In the genomic region with DNA sequence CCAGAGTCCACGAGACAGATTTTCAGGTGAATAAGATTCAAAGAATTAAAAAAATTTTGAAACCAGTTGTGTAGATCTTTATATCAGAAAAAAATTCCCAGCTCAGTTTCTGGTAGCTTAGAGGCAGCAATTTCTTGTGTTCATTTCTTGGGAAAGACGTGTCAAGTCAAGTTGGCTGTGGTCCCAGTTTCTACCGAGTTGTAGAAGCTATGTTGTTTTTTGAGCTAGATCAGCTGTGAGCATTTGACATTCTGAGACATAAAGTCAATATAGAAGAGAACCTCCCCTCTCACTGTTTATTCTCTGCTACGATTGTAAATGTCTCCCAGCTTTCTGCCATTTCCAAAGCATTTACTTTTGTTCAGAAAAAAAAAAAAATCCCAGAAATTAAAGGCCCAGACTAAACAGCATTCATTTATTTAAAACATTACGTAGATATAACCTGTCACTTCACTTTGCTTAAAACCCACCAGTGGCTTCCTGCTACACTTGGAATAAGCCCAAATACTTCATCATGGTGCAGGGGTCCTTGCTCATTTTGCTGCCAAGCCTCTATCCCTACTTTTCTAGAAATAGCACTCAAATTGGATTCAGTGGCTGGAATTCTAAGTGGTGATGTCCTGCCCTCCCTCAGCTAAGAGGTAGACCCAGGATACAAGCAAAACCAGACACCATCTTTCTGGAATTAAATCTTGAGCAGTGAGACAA, we compare ENCODE assay signal across 11 cellular contexts. TPM values are rescaled to one million over a fixed set of nuclear protein-coding genes. Genes with fewer than 3 reads are reported as not detected.
DNase-seq lines count a peak whose midpoint lies in the region; ATAC-seq, FAIRE-seq and TF ChIP-seq lines count a peak whose summit lies in the region.
"Had no signal": no experiment of that assay in that cellular context is flagged by ENCODE, and none has a peak within 500 bp of the region (broad histone marks: within the 10 kb centered on the region; RNA-seq: fewer than 3 reads in every experiment).

No MANE protein-coding gene starts in this region.

- no peaks in the 10 kb centered on the region for H3K9me3 ChIP-seq in astrocyte (ENCODE audit: insufficient read depth, low read depth, low read length)
- H3K9me3 ChIP-seq in transverse colon: no peaks in the 10 kb centered on the region
- H3K9me3 ChIP-seq: BE2C had no signal

- no peak for TF ChIP-seq EP300 in transverse colon (IDR thresholded peaks at IDR 0.05; ENCODE audit: low read depth)

- DNase-seq in NCI-H2081 (lab: John Stamatoyannopoulos, UW) (peak; percentile 7 to 22), NCI-H2081 treated with DMSO at 0.1 percent for 48 hours (lab: John Stamatoyannopoulos, UW) (no peak), astrocyte (ENCODE audit: low read depth) (peak; percentile 95), kidney epithelial cell (ENCODE audit: low read depth) (peak; percentile 83), transverse colon (peak; percentile 44), NK-92 (lab: John Stamatoyannopoulos, UW; ENCODE audit: unreplicated experiment) (no peak)
- no peak for DNase-seq in natural killer cell treated with Interleukin-12 subunit alpha and Interleukin-12 subunit beta and Interleukin-15 and Interleukin-18, amount 100 ng/mL, for 72 hours (ENCODE audit: low spot score)
- DNase-seq: activated CD8-positive, alpha-beta memory T cell treated with anti-CD3 and anti-CD28 coated beads, Interleukin-2, amount 10 ng/mL, durations not matched to agents 7 days and 5 days; BE2C; NCI-H82 had no signal

- H3K4me3 ChIP-seq in astrocyte (ENCODE audit: insufficient read depth, low read depth, low read length) (no peak overlapping the region), kidney epithelial cell (ENCODE audit: low read depth, low read length) (no peak overlapping the region), transverse colon (no peak overlapping the region)

- peak overlapping the region; percentile 24 for H3K27ac ChIP-seq in astrocyte (ENCODE audit: low read depth, low read length)
- H3K27ac ChIP-seq in transverse colon: peak overlapping the region; percentile 15 to 55 (median 50)

- no peaks in the 10 kb centered on the region for H3K79me2 ChIP-seq in astrocyte (ENCODE audit: insufficient read depth, low read length)

- H3K36me3 ChIP-seq in astrocyte (ENCODE audit: insufficient read depth, low read length) (no peaks in the 10 kb centered on the region), kidney epithelial cell (ENCODE audit: control insufficient read depth, insufficient read depth, low read length) (no peaks in the 10 kb centered on the region), transverse colon (no peaks in the 10 kb centered on the region)
- H3K36me3 ChIP-seq: BE2C had no signal

- TF ChIP-seq CTCF in astrocyte (IDR thresholded peaks at IDR 0.05; ENCODE audit: insufficient read depth, low read depth, low read length) (no peak), kidney epithelial cell (IDR thresholded peaks at IDR 0.05; ENCODE audit: insufficient read depth, low read length, poor library complexity, severe bottlenecking) (no peak), transverse colon (IDR thresholded peaks at IDR 0.05) (no peak)

- no peaks in the 10 kb centered on the region for H3K27me3 Mint-ChIP-seq in astrocyte (ENCODE audit: low read depth, unreplicated experiment)
- peaks cover 6 to 8% of the 10 kb centered on the region in 2 donors for H3K27me3 Mint-ChIP-seq in natural killer cell treated with Interleukin-12 subunit alpha and Interleukin-12 subunit beta and Interleukin-15 and Interleukin-18, amount 100 ng/mL, for 72 hours

- intact Hi-C loops in transverse colon (cut with DNase I; ENCODE audit: low total_unique reads): no loop called here

- H3K27me3 ChIP-seq in astrocyte (ENCODE audit: insufficient read depth, low read length) (no peaks in the 10 kb centered on the region), kidney epithelial cell (ENCODE audit: control insufficient read depth, insufficient read depth, low read length) (no peaks in the 10 kb centered on the region), transverse colon (no peaks in the 10 kb centered on the region)
- H3K27me3 ChIP-seq: BE2C had no signal

- FAIRE-seq in astrocyte (lab: Jason Lieb, UNC): peak; percentile 92

- in situ Hi-C loops in transverse colon (cut with MboI; ENCODE audit: low pct_ligation_motif_present in 1 of 4, low pct_unique_long_range_greater_than_20kb in 1 of 4, low sequenced_read_pairs in 3 of 4): loop anchor here in 3 of 4 donors (25.0 kb wide), 3 partner anchors 247 to 822 kb away; a partner anchor contains a TSS

- ATAC-seq in HG03039 (IDR thresholded peaks at IDR 0.05; ENCODE audit: unreplicated experiment): no peak
- no peak for ATAC-seq in natural killer cell treated with Interleukin-12 subunit alpha and Interleukin-12 subunit beta and Interleukin-15 and Interleukin-18, amount 100 ng/mL, for 72 hours
- ATAC-seq: activated CD8-positive, alpha-beta memory T cell treated with anti-CD3 and anti-CD28 coated beads, Interleukin-2, amount 10 ng/mL, durations not matched to agents 7 days and 5 days had no signal

- no peak overlapping the region for H3K9ac ChIP-seq in astrocyte (ENCODE audit: low read length)

- peaks cover 14% of the 10 kb centered on the region for H3K4me1 Mint-ChIP-seq in astrocyte (ENCODE audit: low read depth, unreplicated experiment)
- no peaks in the 10 kb centered on the region for H3K4me1 Mint-ChIP-seq in natural killer cell treated with Interleukin-12 subunit alpha and Interleukin-12 subunit beta and Interleukin-15 and Interleukin-18, amount 100 ng/mL, for 72 hours (ENCODE audit: low read depth in 2 of 2)
- H3K4me1 Mint-ChIP-seq: activated CD8-positive, alpha-beta memory T cell treated with anti-CD3 and anti-CD28 coated beads, Interleukin-2, amount 10 ng/mL, durations not matched to agents 7 days and 5 days had no signal

- TF ChIP-seq POLR2A in transverse colon (IDR thresholded peaks at IDR 0.05): no peak

- no peaks in the 10 kb centered on the region for H3K9me3 Mint-ChIP-seq in astrocyte (ENCODE audit: unreplicated experiment)
- H3K9me3 Mint-ChIP-seq in natural killer cell treated with Interleukin-12 subunit alpha and Interleukin-12 subunit beta and Interleukin-15 and Interleukin-18, amount 100 ng/mL, for 72 hours: no peaks in the 10 kb centered on the region

- 27 to 31% methylated on average over 5 of the region's 5 CpGs for WGBS in transverse colon (ENCODE audit: low coverage in 1 of 2), 2 donors

- peak overlapping the region; percentile 71 for H3K4me2 ChIP-seq in astrocyte (ENCODE audit: low read length)

- H3K4me1 ChIP-seq in astrocyte (ENCODE audit: insufficient read depth, low read length) (peaks cover 26% of the 10 kb centered on the region), transverse colon (peaks cover 2 to 29% (median 9%) of the 10 kb centered on the region in 4 donors)

- no peaks in the 10 kb centered on the region for H4K20me1 ChIP-seq in astrocyte (ENCODE audit: insufficient read depth, low read length)

- H3K36me3 Mint-ChIP-seq in astrocyte (ENCODE audit: low read depth, unreplicated experiment): no peaks in the 10 kb centered on the region
- H3K36me3 Mint-ChIP-seq in natural killer cell treated with Interleukin-12 subunit alpha and Interleukin-12 subunit beta and Interleukin-15 and Interleukin-18, amount 100 ng/mL, for 72 hours: no peaks in the 10 kb centered on the region
- H3K36me3 Mint-ChIP-seq: activated CD8-positive, alpha-beta memory T cell treated with anti-CD3 and anti-CD28 coated beads, Interleukin-2, amount 10 ng/mL, durations not matched to agents 7 days and 5 days had no signal

- H3K4me3 Mint-ChIP-seq in astrocyte (ENCODE audit: unreplicated experiment): no peak overlapping the region
- no peak overlapping the region for H3K4me3 Mint-ChIP-seq in natural killer cell treated with Interleukin-12 subunit alpha and Interleukin-12 subunit beta and Interleukin-15 and Interleukin-18, amount 100 ng/mL, for 72 hours
- H3K4me3 Mint-ChIP-seq: activated CD8-positive, alpha-beta memory T cell treated with anti-CD3 and anti-CD28 coated beads, Interleukin-2, amount 10 ng/mL, durations not matched to agents 7 days and 5 days had no signal

- H2AFZ ChIP-seq in astrocyte (ENCODE audit: low read depth, low read length): no peak overlapping the region

- peak overlapping the region; percentile 47 for H3K27ac Mint-ChIP-seq in astrocyte (ENCODE audit: unreplicated experiment)
- no peak overlapping the region for H3K27ac Mint-ChIP-seq in natural killer cell treated with Interleukin-12 subunit alpha and Interleukin-12 subunit beta and Interleukin-15 and Interleukin-18, amount 100 ng/mL, for 72 hours
- H3K27ac Mint-ChIP-seq: activated CD8-positive, alpha-beta memory T cell treated with anti-CD3 and anti-CD28 coated beads, Interleukin-2, amount 10 ng/mL, durations not matched to agents 7 days and 5 days had no signal

RNA-seq across cellular contexts. Expression of a gene that starts 20.6 kb away (rescaled TPM):
- 97.6 and 104 TPM in 2 replicates for total RNA-seq in astrocyte
- 41.1 and 48.2 TPM in 2 replicates for total RNA-seq in kidney epithelial cell
- total RNA-seq in transverse colon: 10 to 100 TPM; 10.8 to 51.8 (median 26.0) TPM
- total RNA-seq in natural killer cell treated with Interleukin-12 subunit alpha and Interleukin-12 subunit beta and Interleukin-15 and Interleukin-18, amount 100 ng/mL, for 72 hours: 1 to 10 TPM in 1 of 2 donors, under 1 TPM in 1; 0.62 to 2.3 TPM

Comparison
In these comparisons a context has a peak if more than half of its experiments do, and no peak if none do; other contexts are left out.
1. DNase-seq: peak in NCI-H2081 (2 of 2), astrocyte (single experiment), kidney epithelial cell (single experiment) and transverse colon (single experiment); none in NCI-H2081 treated with DMSO at 0.1 percent for 48 hours (single experiment), NK-92 (single experiment) and natural killer cell treated with Interleukin-12 subunit alpha and Interleukin-12 subunit beta and Interleukin-15 and Interleukin-18, amount 100 ng/mL, for 72 hours (single experiment).